Comparison of ENCODE assay signal across 2 cellular contexts in genomic region chr19:1421958-1422305, GRCh38.
A peak's percentile ranks its signal among the peaks of the same experiment; 100 is the strongest.
TF ChIP-seq lines count a peak whose summit lies in the region.

No MANE protein-coding gene starts in this region.

TF ChIP-seq in HEK293, 187 proteins besides CTCF, POLR2A, EP300 and RAD21:
- no peak for TF ChIP-seq ZNF660 (tag by site-specific recombination; IDR thresholded peaks at IDR 0.05)
- TF ChIP-seq ZBTB7A (tag by site-specific recombination; IDR thresholded peaks at IDR 0.05; ENCODE audit: low read depth): no peak
- TF ChIP-seq EGR2 (tag by site-specific recombination; IDR thresholded peaks at IDR 0.05; ENCODE audit: low read depth): peak; percentile 44; the same call in 1 of the 2 replicates
- no peak for TF ChIP-seq ZNF561 (tag by site-specific recombination; IDR thresholded peaks at IDR 0.05; ENCODE audit: borderline replicate concordance)
- TF ChIP-seq ZNF777 (tag by site-specific recombination; IDR thresholded peaks at IDR 0.05; ENCODE audit: borderline replicate concordance): no peak
- no peak for TF ChIP-seq SP7 (tag by site-specific recombination; IDR thresholded peaks at IDR 0.05)
- no peak for TF ChIP-seq ZBTB8A (tag by site-specific recombination; IDR thresholded peaks at IDR 0.05)
- no peak for TF ChIP-seq HOXC10 (CRISPR knock-in tag; IDR thresholded peaks at IDR 0.05)
- TF ChIP-seq, protein P1, sequence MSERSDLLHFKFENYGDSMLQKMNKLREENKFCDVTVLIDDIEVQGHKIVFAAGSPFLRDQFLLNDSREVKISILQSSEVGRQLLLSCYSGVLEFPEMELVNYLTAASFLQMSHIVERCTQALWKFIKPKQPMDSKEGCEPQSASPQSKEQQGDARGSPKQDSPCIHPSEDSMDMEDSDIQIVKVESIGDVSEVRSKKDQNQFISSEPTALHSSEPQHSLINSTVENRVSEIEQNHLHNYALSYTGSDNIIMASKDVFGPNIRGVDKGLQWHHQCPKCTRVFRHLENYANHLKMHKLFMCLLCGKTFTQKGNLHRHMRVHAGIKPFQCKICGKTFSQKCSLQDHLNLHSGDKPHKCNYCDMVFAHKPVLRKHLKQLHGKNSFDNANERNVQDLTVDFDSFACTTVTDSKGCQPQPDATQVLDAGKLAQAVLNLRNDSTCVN (tag by site-specific recombination; optimal IDR thresholded peaks at IDR 0.05): no peak
- TF ChIP-seq, protein P2, sequence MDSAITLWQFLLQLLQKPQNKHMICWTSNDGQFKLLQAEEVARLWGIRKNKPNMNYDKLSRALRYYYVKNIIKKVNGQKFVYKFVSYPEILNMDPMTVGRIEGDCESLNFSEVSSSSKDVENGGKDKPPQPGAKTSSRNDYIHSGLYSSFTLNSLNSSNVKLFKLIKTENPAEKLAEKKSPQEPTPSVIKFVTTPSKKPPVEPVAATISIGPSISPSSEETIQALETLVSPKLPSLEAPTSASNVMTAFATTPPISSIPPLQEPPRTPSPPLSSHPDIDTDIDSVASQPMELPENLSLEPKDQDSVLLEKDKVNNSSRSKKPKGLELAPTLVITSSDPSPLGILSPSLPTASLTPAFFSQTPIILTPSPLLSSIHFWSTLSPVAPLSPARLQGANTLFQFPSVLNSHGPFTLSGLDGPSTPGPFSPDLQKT (IDR thresholded peaks at IDR 0.05; ENCODE audit: borderline replicate concordance, low read depth, low read length): no peak
- TF ChIP-seq WT1 (tag by site-specific recombination; IDR thresholded peaks at IDR 0.05): 0 out of 2 replicates have a peak, but pooled peaks have one; percentile 5
- TF ChIP-seq, protein P3, sequence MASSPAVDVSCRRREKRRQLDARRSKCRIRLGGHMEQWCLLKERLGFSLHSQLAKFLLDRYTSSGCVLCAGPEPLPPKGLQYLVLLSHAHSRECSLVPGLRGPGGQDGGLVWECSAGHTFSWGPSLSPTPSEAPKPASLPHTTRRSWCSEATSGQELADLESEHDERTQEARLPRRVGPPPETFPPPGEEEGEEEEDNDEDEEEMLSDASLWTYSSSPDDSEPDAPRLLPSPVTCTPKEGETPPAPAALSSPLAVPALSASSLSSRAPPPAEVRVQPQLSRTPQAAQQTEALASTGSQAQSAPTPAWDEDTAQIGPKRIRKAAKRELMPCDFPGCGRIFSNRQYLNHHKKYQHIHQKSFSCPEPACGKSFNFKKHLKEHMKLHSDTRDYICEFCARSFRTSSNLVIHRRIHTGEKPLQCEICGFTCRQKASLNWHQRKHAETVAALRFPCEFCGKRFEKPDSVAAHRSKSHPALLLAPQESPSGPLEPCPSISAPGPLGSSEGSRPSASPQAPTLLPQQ (tag by site-specific recombination; IDR thresholded peaks at IDR 0.05): no peak
- no peak for TF ChIP-seq ZNF169 (tag by site-specific recombination; IDR thresholded peaks at IDR 0.05)
- TF ChIP-seq, protein P4, sequence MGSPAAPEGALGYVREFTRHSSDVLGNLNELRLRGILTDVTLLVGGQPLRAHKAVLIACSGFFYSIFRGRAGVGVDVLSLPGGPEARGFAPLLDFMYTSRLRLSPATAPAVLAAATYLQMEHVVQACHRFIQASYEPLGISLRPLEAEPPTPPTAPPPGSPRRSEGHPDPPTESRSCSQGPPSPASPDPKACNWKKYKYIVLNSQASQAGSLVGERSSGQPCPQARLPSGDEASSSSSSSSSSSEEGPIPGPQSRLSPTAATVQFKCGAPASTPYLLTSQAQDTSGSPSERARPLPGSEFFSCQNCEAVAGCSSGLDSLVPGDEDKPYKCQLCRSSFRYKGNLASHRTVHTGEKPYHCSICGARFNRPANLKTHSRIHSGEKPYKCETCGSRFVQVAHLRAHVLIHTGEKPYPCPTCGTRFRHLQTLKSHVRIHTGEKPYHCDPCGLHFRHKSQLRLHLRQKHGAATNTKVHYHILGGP (tag by site-specific recombination; IDR thresholded peaks at IDR 0.05): no peak
- peak; percentile 44; the same call in 1 of the 2 replicates for TF ChIP-seq ZFHX2 (tag by site-specific recombination; conservative IDR thresholded peaks at IDR 0.05)
- TF ChIP-seq ZNF768 (tag by site-specific recombination; IDR thresholded peaks at IDR 0.05): no peak
- no peak for TF ChIP-seq ZNF610 (tag by site-specific recombination; IDR thresholded peaks at IDR 0.05; ENCODE audit: borderline replicate concordance)
- TF ChIP-seq YY1 (tag by site-specific recombination; IDR thresholded peaks at IDR 0.05): no peak
- no peak for TF ChIP-seq ZNF426 (tag by site-specific recombination; IDR thresholded peaks at IDR 0.05)
- no peak for TF ChIP-seq GLI4 (tag by site-specific recombination; IDR thresholded peaks at IDR 0.05)
- TF ChIP-seq ZNF335 (tag by site-specific recombination; conservative IDR thresholded peaks at IDR 0.05): no peak
- TF ChIP-seq ZNF174 (tag by site-specific recombination; IDR thresholded peaks at IDR 0.05): no peak
- TF ChIP-seq ZNF530 (tag by site-specific recombination; IDR thresholded peaks at IDR 0.05; ENCODE audit: low read depth): no peak
- TF ChIP-seq SCRT2 (tag by site-specific recombination; IDR thresholded peaks at IDR 0.05): 0 out of 2 replicates have a peak, but pooled peaks have one; percentile 22
TF ChIP-seq in HEK293: peak in this region for 4.

TF ChIP-seq in K562, 482 proteins besides CTCF, POLR2A, EP300 and RAD21:
- peak; percentile 55 for TF ChIP-seq POLR2G (IDR thresholded peaks at IDR 0.05; ENCODE audit: low read depth, low read length)
- no peak for TF ChIP-seq FOXJ2 (tag; IDR thresholded peaks at IDR 0.05)
- no peak for TF ChIP-seq CEBPZ (IDR thresholded peaks at IDR 0.05; ENCODE audit: borderline replicate concordance, low read depth, low read length)
- TF ChIP-seq GTF2A2 (tag; IDR thresholded peaks at IDR 0.05): no peak
- no peak for TF ChIP-seq ZBTB33 (CRISPR knock-in tag; IDR thresholded peaks at IDR 0.05)
